ENCODE assay signal across 17 cellular contexts in the genomic region with DNA sequence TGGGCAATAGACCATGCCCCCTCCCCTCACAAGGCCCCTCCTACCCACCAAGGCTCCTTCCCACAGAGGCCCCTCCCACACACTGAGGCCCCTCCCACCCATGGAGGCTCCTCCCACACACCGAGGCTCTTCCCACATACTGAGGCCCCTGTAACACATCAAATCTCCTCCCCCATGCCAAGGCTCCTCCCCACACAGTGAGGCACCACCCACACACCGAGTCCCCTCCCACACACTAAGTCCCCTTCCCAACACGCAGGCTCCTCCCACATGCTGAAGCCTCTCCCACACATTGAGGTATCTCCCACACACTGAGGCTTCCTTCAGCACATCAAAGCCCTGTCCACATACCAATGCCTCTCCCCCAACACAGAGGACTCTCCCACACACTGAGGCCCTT.
DNase-seq lines count a peak whose midpoint lies in the region; ATAC-seq and TF ChIP-seq lines count a peak whose summit lies in the region.
"Had no signal": no experiment of that assay in that cellular context is flagged by ENCODE, and none has a peak within 500 bp of the region (broad histone marks: within the 10 kb centered on the region; RNA-seq: fewer than 3 reads in every experiment).

No MANE protein-coding gene starts in this region.

- H3K9ac ChIP-seq in neural progenitor cell, result no peak overlapping the region

- no peaks in the 10 kb centered on the region for H4K20me1 ChIP-seq in neural progenitor cell (ENCODE audit: low read depth)

- H3K27ac Mint-ChIP-seq in activated CD8-positive, alpha-beta T cell treated with anti-CD3 and anti-CD28 coated beads for 36 hours, result no peak overlapping the region
- H3K27ac Mint-ChIP-seq in osteocyte (ENCODE audit: unreplicated experiment) (no peak overlapping the region), neural progenitor cell (no peak overlapping the region)
- H3K27ac Mint-ChIP-seq: CD4-positive, alpha-beta memory T cell; IgD-negative memory B cell had no signal

- no peak overlapping the region for H3K4me3 Mint-ChIP-seq in activated CD8-positive, alpha-beta T cell treated with anti-CD3 and anti-CD28 coated beads for 36 hours
- H3K4me3 Mint-ChIP-seq in osteocyte (ENCODE audit: unreplicated experiment) (no peak overlapping the region), neural progenitor cell (no peak overlapping the region)
- H3K4me3 Mint-ChIP-seq: CD4-positive, alpha-beta memory T cell had no signal

- no peak overlapping the region for H3K4me2 ChIP-seq in neural progenitor cell
- H3K4me2 ChIP-seq: PC-9 had no signal

- H2AFZ ChIP-seq in neural progenitor cell (replicated peaks), result no peak overlapping the region
- H2AFZ ChIP-seq: PC-9 had no signal

- no peaks in the 10 kb centered on the region for H3K36me3 ChIP-seq in HEK293 (ENCODE audit: control insufficient read depth in 2 of 2, insufficient read depth in 1 of 2, low read length in 2 of 2)
- H3K36me3 ChIP-seq in neural progenitor cell, result no peaks in the 10 kb centered on the region
- H3K36me3 ChIP-seq: BE2C had no signal

- no peaks in the 10 kb centered on the region for H3K9me3 ChIP-seq in HEK293 (ENCODE audit: control insufficient read depth, insufficient read depth, low read depth, low read length)
- H3K9me3 ChIP-seq in neural progenitor cell (ENCODE audit: low read depth), result no peaks in the 10 kb centered on the region
- H3K9me3 ChIP-seq: BE2C had no signal

- no peaks in the 10 kb centered on the region for H3K27me3 ChIP-seq in neural progenitor cell
- H3K27me3 ChIP-seq: BE2C had no signal

- H3F3A ChIP-seq in neural progenitor cell (ENCODE audit: low read depth), result no peaks in the 10 kb centered on the region

- H3K4me3 ChIP-seq in HEK293 (ENCODE audit: low read depth, low read length) (no peak overlapping the region), neural progenitor cell (no peak overlapping the region)
- H3K4me3 ChIP-seq: PC-9 had no signal

- ATAC-seq in activated CD8-positive, alpha-beta T cell treated with anti-CD3 and anti-CD28 coated beads for 36 hours, result peak; percentile 42
- ATAC-seq in sciatic nerve, result no peak

- TF ChIP-seq CTCF in HEK293 (tag by site-specific recombination; IDR thresholded peaks at IDR 0.05), result no peak
- TF ChIP-seq CTCF in activated CD8-positive, alpha-beta T cell treated with anti-CD3 and anti-CD28 coated beads for 36 hours (IDR thresholded peaks at IDR 0.05), result no peak
- TF ChIP-seq CTCF in osteocyte (IDR thresholded peaks at IDR 0.05), result no peak
- TF ChIP-seq CTCF in neural progenitor cell (IDR thresholded peaks at IDR 0.05), result no peak

- peak; percentile 8 for DNase-seq in activated CD4-positive, alpha-beta T cell treated with anti-CD3 and anti-CD28 coated beads for 48 hours
- no peak for DNase-seq in activated CD4-positive, alpha-beta T cell treated with anti-CD3 and anti-CD28 coated beads, Interleukin-2, amount 50 U/mL, for 1 hour
- no peak for DNase-seq in activated CD8-positive, alpha-beta T cell treated with anti-CD3 and anti-CD28 coated beads for 36 hours
- DNase-seq in osteocyte (ENCODE audit: extremely low spot score, unreplicated experiment) (peak; percentile 62), neural progenitor cell (ENCODE audit: low spot score) (no peak), sciatic nerve (ENCODE audit: low spot score) (no peak)
- DNase-seq: BE2C; CD4-positive, alpha-beta memory T cell; MM.1S; NCI-H187 treated with DMSO at 0.1 percent for 48 hours; NCI-H226; NCI-H524; PC-9; SIG-M5 had no signal

- POLR2A ChIA-PET in HEK293 (lab: Yijun Ruan, JAX), result no interaction called here
- POLR2A ChIA-PET in activated CD8-positive, alpha-beta T cell treated with anti-CD3 and anti-CD28 coated beads for 36 hours (lab: Charles Lee), result no interaction called here

- peaks cover 11% of the 10 kb centered on the region for H3K27me3 Mint-ChIP-seq in activated CD8-positive, alpha-beta T cell treated with anti-CD3 and anti-CD28 coated beads for 36 hours
- peaks cover 32% of the 10 kb centered on the region for H3K27me3 Mint-ChIP-seq in osteocyte (ENCODE audit: unreplicated experiment)
- H3K27me3 Mint-ChIP-seq in neural progenitor cell (ENCODE audit: insufficient read depth, low read depth), result peaks cover 5% of the 10 kb centered on the region

- no peaks in the 10 kb centered on the region for H3K36me3 Mint-ChIP-seq in activated CD8-positive, alpha-beta T cell treated with anti-CD3 and anti-CD28 coated beads for 36 hours (ENCODE audit: low read depth)
- H3K36me3 Mint-ChIP-seq in osteocyte (ENCODE audit: unreplicated experiment) (no peaks in the 10 kb centered on the region), neural progenitor cell (no peaks in the 10 kb centered on the region)

- no peak overlapping the region for H3K27ac ChIP-seq in HEK293 (ENCODE audit: extremely low read depth, low read depth, low read length)
- H3K27ac ChIP-seq in neural progenitor cell, result no peak overlapping the region
- H3K27ac ChIP-seq: PC-9, RWPE1 had no signal

- H3K79me2 ChIP-seq in neural progenitor cell (ENCODE audit: low read depth), result no peaks in the 10 kb centered on the region

- H3K4me1 Mint-ChIP-seq in activated CD8-positive, alpha-beta T cell treated with anti-CD3 and anti-CD28 coated beads for 36 hours (ENCODE audit: low read depth), result no peaks in the 10 kb centered on the region
- H3K4me1 Mint-ChIP-seq in osteocyte (ENCODE audit: unreplicated experiment), result no peaks in the 10 kb centered on the region
- H3K4me1 Mint-ChIP-seq in neural progenitor cell, result peaks cover 14% of the 10 kb centered on the region
- H3K4me1 Mint-ChIP-seq: CD4-positive, alpha-beta memory T cell; IgD-negative memory B cell had no signal

- CTCF ChIA-PET in HEK293 (lab: Yijun Ruan, JAX), result no interaction called here
- CTCF ChIA-PET in activated CD8-positive, alpha-beta T cell treated with anti-CD3 and anti-CD28 coated beads for 36 hours (lab: Charles Lee), result no interaction called here

- intact Hi-C loops in activated CD8-positive, alpha-beta T cell treated with anti-CD3 and anti-CD28 coated beads for 36 hours (cut with micrococcal nuclease), result no loop called here
- intact Hi-C loops in sciatic nerve (cut with DNase I), result no loop called here

- H3K9me3 Mint-ChIP-seq in activated CD8-positive, alpha-beta T cell treated with anti-CD3 and anti-CD28 coated beads for 36 hours, result peaks cover 6% of the 10 kb centered on the region
- peaks cover 5% of the 10 kb centered on the region for H3K9me3 Mint-ChIP-seq in osteocyte (ENCODE audit: unreplicated experiment)
- H3K9me3 Mint-ChIP-seq in neural progenitor cell, result peaks cover 23% of the 10 kb centered on the region

- H3K4me1 ChIP-seq in HEK293 (ENCODE audit: control insufficient read depth, insufficient read depth, low read length), result no peaks in the 10 kb centered on the region
- no peaks in the 10 kb centered on the region for H3K4me1 ChIP-seq in neural progenitor cell
- H3K4me1 ChIP-seq: BE2C had no signal

TF ChIP-seq in HEK293, 187 proteins besides CTCF, POLR2A, EP300 and RAD21:
- TF ChIP-seq KLF7 (tag by site-specific recombination; IDR thresholded peaks at IDR 0.05; ENCODE audit: borderline replicate concordance) (no peak), SALL2 (tag by site-specific recombination; IDR thresholded peaks at IDR 0.05; ENCODE audit: borderline replicate concordance) (no peak), EGR2 (tag by site-specific recombination; IDR thresholded peaks at IDR 0.05; ENCODE audit: low read depth) (peak; percentile 98), ZFHX2 (tag by site-specific recombination; conservative IDR thresholded peaks at IDR 0.05) (peak; percentile 99), SP2 (tag by site-specific recombination; IDR thresholded peaks at IDR 0.05) (no peak), ZNF223 (tag by site-specific recombination; IDR thresholded peaks at IDR 0.05) (no peak), ZBTB44 (tag by site-specific recombination; IDR thresholded peaks at IDR 0.05) (no peak), KLF9 (tag by site-specific recombination; IDR thresholded peaks at IDR 0.05; ENCODE audit: low read depth) (no peak)

Comparison
In these comparisons a context has a peak if more than half of its experiments do, and no peak if none do; other contexts are left out.
1. DNase-seq: peak in activated CD4-positive, alpha-beta T cell treated with anti-CD3 and anti-CD28 coated beads for 48 hours (single experiment) and osteocyte (single experiment); none in activated CD4-positive, alpha-beta T cell treated with anti-CD3 and anti-CD28 coated beads, Interleukin-2, amount 50 U/mL, for 1 hour (single experiment), activated CD8-positive, alpha-beta T cell treated with anti-CD3 and anti-CD28 coated beads for 36 hours (single experiment), neural progenitor cell (single experiment) and sciatic nerve (single experiment).